In genomic region chr13:20902438-20903163, GRCh38 we compare ENCODE assay signal across 8 cellular contexts. TPM values are rescaled to one million over a fixed set of nuclear protein-coding genes. Genes with fewer than 3 reads are reported as not detected.
DNase-seq lines count a peak whose midpoint lies in the region; ATAC-seq lines count a peak whose summit lies in the region.

TSS of gene XPO4 (minus strand) at chr13:20902746. CDS start at chr13:20902738, 8 bp downstream.

- peak within 1 kb of the TSS; percentile 97 for H2AFZ ChIP-seq in ACC112 (ENCODE audit: low read length, unreplicated experiment)

- peaks cover 48% of the 10 kb centered on the region for H3K79me2 ChIP-seq in ACC112 (ENCODE audit: control insufficient read depth, insufficient read depth, low read length, unreplicated experiment)

- peaks cover 9% of the 10 kb centered on the region for H3K4me1 ChIP-seq in ACC112 (ENCODE audit: control insufficient read depth, insufficient read depth, low read length, unreplicated experiment)

- H3K27ac ChIP-seq in ACC112 (ENCODE audit: low read depth, low read length) = peak within 1 kb of the TSS; percentile 62

- no peaks in the 10 kb centered on the region for H3K27me3 ChIP-seq in ACC112 (ENCODE audit: insufficient read depth, low read length)

- H3K4me3 ChIP-seq in ACC112 (ENCODE audit: low read depth, low read length) = peak within 1 kb of the TSS; percentile 90

- no peaks in the 10 kb centered on the region for H3K36me3 ChIP-seq in ACC112 (ENCODE audit: insufficient read depth, low read length)

- ATAC-seq in GM18520 (IDR thresholded peaks at IDR 0.05; ENCODE audit: unreplicated experiment) (peak; percentile 94), HG03060 (IDR thresholded peaks at IDR 0.05; ENCODE audit: low read depth, unreplicated experiment) (peak; percentile 64)

- peak; percentile 76 for DNase-seq in NCI-H2227 treated with DMSO at 0.1 percent for 48 hours (lab: John Stamatoyannopoulos, UW)
- DNase-seq in activated CD4-positive, alpha-beta T cell treated with anti-CD3 and anti-CD28 coated beads for 1 hour = peak; percentile 66
- peak; percentile 83 for DNase-seq in cerebellum (ENCODE audit: low spot score)
- peak; percentile 86 for DNase-seq in kidney tubule cell (ENCODE audit: low spot score)
- DNase-seq in stimulated activated CD4-positive, alpha-beta T cell treated with anti-CD3 and anti-CD28 coated beads, Interleukin-1b, Interleukin-23, amount 100 ng/mL, for 24 hours (ENCODE audit: low read depth in 4 of 4, low spot score in 1 of 4) = peak; percentile 50 to 74 (median 62)

RNA-seq across cellular contexts. Expression of gene XPO4, which starts in this region (rescaled TPM):
- total RNA-seq in cerebellum = 33.5 TPM

Comparison
In these comparisons a context has a peak if more than half of its experiments do, and no peak if none do; other contexts are left out.
1. Peak in every context shown above with its lines: DNase-seq, ATAC-seq, H3K4me3 ChIP-seq and H3K27ac ChIP-seq.